ENCODE assay signal across 8 cellular contexts in the genomic region with DNA sequence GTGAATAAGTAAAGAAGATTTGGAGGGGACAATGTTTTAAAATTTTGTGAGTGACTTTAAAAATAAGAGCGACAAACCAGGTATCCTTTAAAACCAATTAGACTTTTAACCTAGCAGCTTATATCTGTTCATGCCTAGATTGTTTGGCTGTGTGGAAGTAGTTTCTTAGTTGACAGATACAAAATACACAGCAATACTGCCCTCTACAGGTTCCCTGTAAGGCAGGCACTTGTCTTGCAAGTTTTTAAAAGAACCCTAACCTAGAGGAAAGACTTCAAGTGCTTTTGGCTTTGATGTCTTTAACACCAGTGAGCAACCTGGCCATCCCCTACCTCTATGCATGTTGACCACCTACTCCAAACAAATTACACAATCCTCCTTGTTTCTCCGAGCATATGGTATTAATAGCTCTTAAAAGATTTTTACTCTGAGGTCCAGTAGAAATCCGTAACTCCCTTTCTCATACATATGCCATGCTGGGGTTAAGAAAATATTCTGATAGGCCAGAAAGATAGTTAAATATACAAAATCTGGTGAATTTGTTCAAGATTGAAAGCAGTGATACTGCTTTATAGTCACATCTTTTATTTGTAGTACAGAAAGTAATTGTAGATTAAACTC.
DNase-seq lines count a peak whose midpoint lies in the region; ATAC-seq and TF ChIP-seq lines count a peak whose summit lies in the region.

No MANE protein-coding gene starts in this region.

- no peaks in the 10 kb centered on the region for H4K20me1 ChIP-seq in fibroblast of lung (ENCODE audit: control insufficient read depth, extremely low read depth, insufficient read depth, low read length)
- no peaks in the 10 kb centered on the region for H4K20me1 ChIP-seq in neural cell (ENCODE audit: insufficient read depth)

- no peaks in the 10 kb centered on the region for H3K9me2 ChIP-seq in neural cell (ENCODE audit: insufficient read depth, low read length)

- DNase-seq in AG08396 (ENCODE audit: low spot score) (peak; percentile 18), NCI-H1417 treated with DMSO at 0.1 percent for 48 hours (lab: John Stamatoyannopoulos, UW) (peak; percentile 46), SK-N-MC (ENCODE audit: low read depth, low spot score) (peak; percentile 87), fibroblast of lung (ENCODE audit: low read depth in 2 of 2) (peak; percentile 75 to 93), GOT3 (lab: John Stamatoyannopoulos, UW) (no peak)

- H3K9ac ChIP-seq in SK-N-MC (ENCODE audit: insufficient read length) = peak overlapping the region; percentile 20
- H3K9ac ChIP-seq in fibroblast of lung (ENCODE audit: insufficient read depth, low read length) = no peak overlapping the region
- H3K9ac ChIP-seq in neural cell (ENCODE audit: low read length) = no peak overlapping the region

- H3F3A ChIP-seq in neural cell (ENCODE audit: insufficient read depth, low read length, poor library complexity, severe bottlenecking) = no peaks in the 10 kb centered on the region

- TF ChIP-seq CTCF in fibroblast of lung (conservative IDR thresholded peaks at IDR 0.05 in 1 of 2, IDR thresholded peaks at IDR 0.05 in 1 of 2; ENCODE audit: low read depth in 1 of 2, low read length in 2 of 2) (peak; percentile 79 to 94), neural cell (IDR thresholded peaks at IDR 0.05; ENCODE audit: poor library complexity, severe bottlenecking) (peak; percentile 91)

- no peaks in the 10 kb centered on the region for H3K9me3 ChIP-seq in SK-N-MC (ENCODE audit: low read depth, low read length)
- no peaks in the 10 kb centered on the region for H3K9me3 ChIP-seq in fibroblast of lung (ENCODE audit: control insufficient read depth, insufficient read depth, low read depth, low read length)
- H3K9me3 ChIP-seq in neural cell (ENCODE audit: low read length) = no peaks in the 10 kb centered on the region

- no peak overlapping the region for H3K4me3 ChIP-seq in SK-N-MC
- no peak overlapping the region for H3K4me3 ChIP-seq in fibroblast of lung (replicated peaks in 1 of 4; ENCODE audit: control extremely low read depth in 1 of 4, insufficient read depth in 1 of 4, low read depth in 3 of 4, low read length in 4 of 4)
- no peak overlapping the region for H3K4me3 ChIP-seq in neural cell (ENCODE audit: low read length)

- peak overlapping the region; percentile 6; the same call in 1 of the 2 replicates for H3K27ac ChIP-seq in SK-N-MC
- H3K27ac ChIP-seq in fibroblast of lung (ENCODE audit: insufficient read depth, low read length) = no peak overlapping the region
- H3K27ac ChIP-seq in neural cell (ENCODE audit: low read length) = no peak overlapping the region

- H3K4me1 ChIP-seq in fibroblast of lung (ENCODE audit: control insufficient read depth, extremely low read depth, insufficient read depth, low read length) = peaks cover 3% of the 10 kb centered on the region

- TF ChIP-seq EP300 in neural cell (conservative IDR thresholded peaks at IDR 0.05; ENCODE audit: poor library complexity, severe bottlenecking) = no peak

- ATAC-seq in GM18508 (IDR thresholded peaks at IDR 0.05; ENCODE audit: insufficient read depth, unreplicated experiment) = peak; percentile 81
- peak; percentile 63 for ATAC-seq in HG02870 (IDR thresholded peaks at IDR 0.05; ENCODE audit: unreplicated experiment)

- no peaks in the 10 kb centered on the region for H3K27me3 ChIP-seq in fibroblast of lung (ENCODE audit: control insufficient read depth, insufficient read depth, low read length)
- H3K27me3 ChIP-seq in neural cell (ENCODE audit: insufficient read depth, low read depth, low read length) = no peaks in the 10 kb centered on the region

- H2AFZ ChIP-seq in fibroblast of lung (ENCODE audit: low read length) = no peak overlapping the region
- no peak overlapping the region for H2AFZ ChIP-seq in neural cell (ENCODE audit: low read depth, low read length)

- H3K79me2 ChIP-seq in fibroblast of lung (ENCODE audit: control insufficient read depth, insufficient read depth, low read length) (no peaks in the 10 kb centered on the region), neural cell (replicated peaks; ENCODE audit: insufficient read depth, low read length) (no peaks in the 10 kb centered on the region)

- TF ChIP-seq RAD21 in neural cell (conservative IDR thresholded peaks at IDR 0.05) = peak; percentile 92

- no peak overlapping the region for H3K4me2 ChIP-seq in fibroblast of lung (ENCODE audit: extremely low read depth, insufficient read depth, low read length)
- H3K4me2 ChIP-seq in neural cell (ENCODE audit: low read length) = no peak overlapping the region

- no peaks in the 10 kb centered on the region for H3K36me3 ChIP-seq in SK-N-MC (ENCODE audit: insufficient read depth, low read length)
- no peaks in the 10 kb centered on the region for H3K36me3 ChIP-seq in fibroblast of lung (ENCODE audit: control insufficient read depth, insufficient read depth, low read length)
- H3K36me3 ChIP-seq in neural cell (ENCODE audit: insufficient read depth, low read length) = no peaks in the 10 kb centered on the region

TF ChIP-seq in neural cell, 6 proteins besides CTCF, POLR2A, EP300 and RAD21:
- TF ChIP-seq SMC3 (conservative IDR thresholded peaks at IDR 0.05; ENCODE audit: poor library complexity) = peak; percentile 94
- TF ChIP-seq, protein P1, sequence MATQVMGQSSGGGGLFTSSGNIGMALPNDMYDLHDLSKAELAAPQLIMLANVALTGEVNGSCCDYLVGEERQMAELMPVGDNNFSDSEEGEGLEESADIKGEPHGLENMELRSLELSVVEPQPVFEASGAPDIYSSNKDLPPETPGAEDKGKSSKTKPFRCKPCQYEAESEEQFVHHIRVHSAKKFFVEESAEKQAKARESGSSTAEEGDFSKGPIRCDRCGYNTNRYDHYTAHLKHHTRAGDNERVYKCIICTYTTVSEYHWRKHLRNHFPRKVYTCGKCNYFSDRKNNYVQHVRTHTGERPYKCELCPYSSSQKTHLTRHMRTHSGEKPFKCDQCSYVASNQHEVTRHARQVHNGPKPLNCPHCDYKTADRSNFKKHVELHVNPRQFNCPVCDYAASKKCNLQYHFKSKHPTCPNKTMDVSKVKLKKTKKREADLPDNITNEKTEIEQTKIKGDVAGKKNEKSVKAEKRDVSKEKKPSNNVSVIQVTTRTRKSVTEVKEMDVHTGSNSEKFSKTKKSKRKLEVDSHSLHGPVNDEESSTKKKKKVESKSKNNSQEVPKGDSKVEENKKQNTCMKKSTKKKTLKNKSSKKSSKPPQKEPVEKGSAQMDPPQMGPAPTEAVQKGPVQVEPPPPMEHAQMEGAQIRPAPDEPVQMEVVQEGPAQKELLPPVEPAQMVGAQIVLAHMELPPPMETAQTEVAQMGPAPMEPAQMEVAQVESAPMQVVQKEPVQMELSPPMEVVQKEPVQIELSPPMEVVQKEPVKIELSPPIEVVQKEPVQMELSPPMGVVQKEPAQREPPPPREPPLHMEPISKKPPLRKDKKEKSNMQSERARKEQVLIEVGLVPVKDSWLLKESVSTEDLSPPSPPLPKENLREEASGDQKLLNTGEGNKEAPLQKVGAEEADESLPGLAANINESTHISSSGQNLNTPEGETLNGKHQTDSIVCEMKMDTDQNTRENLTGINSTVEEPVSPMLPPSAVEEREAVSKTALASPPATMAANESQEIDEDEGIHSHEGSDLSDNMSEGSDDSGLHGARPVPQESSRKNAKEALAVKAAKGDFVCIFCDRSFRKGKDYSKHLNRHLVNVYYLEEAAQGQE (IDR thresholded peaks at IDR 0.05; ENCODE audit: borderline replicate concordance) = no peak
